8 cellular contexts compared by ENCODE assay signal in genomic region chr3:152524198-152525140, GRCh38.
A peak's percentile ranks its signal among the peaks of the same experiment; 100 is the strongest.
DNase-seq lines count a peak whose midpoint lies in the region; ATAC-seq and TF ChIP-seq lines count a peak whose summit lies in the region.

No MANE protein-coding gene starts in this region.

- H3K4me2 ChIP-seq in OCI-LY7 (ENCODE audit: low read length) = no peak overlapping the region

- H3K27ac Mint-ChIP-seq in MCF 10A (ENCODE audit: low read depth, unreplicated experiment) = no peak overlapping the region

- no peak for TF ChIP-seq EP300 in transverse colon (IDR thresholded peaks at IDR 0.05; ENCODE audit: low read depth)

- no peak overlapping the region for H2AFZ ChIP-seq in OCI-LY7 (ENCODE audit: low read length)

- no peaks in the 10 kb centered on the region for H3K9me3 Mint-ChIP-seq in MCF 10A (ENCODE audit: unreplicated experiment)

- no peaks in the 10 kb centered on the region for H3K9me2 ChIP-seq in OCI-LY7 (ENCODE audit: insufficient read depth, low read length)

- no peaks in the 10 kb centered on the region for H3K4me1 Mint-ChIP-seq in MCF 10A (ENCODE audit: insufficient read depth, unreplicated experiment)

- H3K36me3 ChIP-seq in OCI-LY7 (ENCODE audit: insufficient read depth, low read length) (no peaks in the 10 kb centered on the region), right lobe of liver (no peaks in the 10 kb centered on the region), transverse colon (no peaks in the 10 kb centered on the region)

- no peaks in the 10 kb centered on the region for H3K4me1 ChIP-seq in OCI-LY7 (ENCODE audit: insufficient read depth, low read length, poor library complexity, severe bottlenecking)
- no peaks in the 10 kb centered on the region for H3K4me1 ChIP-seq in right lobe of liver
- H3K4me1 ChIP-seq in transverse colon = no peaks in the 10 kb centered on the region

- no peaks in the 10 kb centered on the region for H3K27me3 Mint-ChIP-seq in MCF 10A (ENCODE audit: insufficient read depth, unreplicated experiment)

- H3K27me3 ChIP-seq in right lobe of liver (no peaks in the 10 kb centered on the region), transverse colon (no peaks in the 10 kb centered on the region)

- POLR2A ChIA-PET in OCI-LY7 (lab: Charles Lee) (interaction anchor here (0.6 kb wide), 1 partner anchor 1313 kb away, joined by 3 read pairs; no protein-coding TSS in a partner anchor), MCF 10A (lab: Yijun Ruan, JAX) (interaction anchor here (0.6 to 2.3 kb wide), 3 partner anchors 14 to 442 kb away, joined by 3 to 8 read pairs (median 3); no protein-coding TSS in a partner anchor)

- CTCF ChIA-PET in OCI-LY7 (lab: Charles Lee; ENCODE audit: unreplicated experiment) = no interaction called here
- CTCF ChIA-PET in MCF 10A (lab: Yijun Ruan, JAX) = interaction anchor here (0.6 to 3.4 kb wide), 13 partner anchors 10 to 1100 kb away, joined by 3 to 15 read pairs (median 3); no protein-coding TSS in a partner anchor

- WGBS in right lobe of liver (ENCODE audit: insufficient coverage, low coverage, low lambda C conversion rate, missing lambda C conversion rate) = 63% methylated on average over 3 of the region's 3 CpGs
- WGBS in transverse colon (ENCODE audit: low coverage in 1 of 2), 2 donors = 59 to 73% methylated on average over 3 of the region's 3 CpGs

- DNase-seq in DMS53 (lab: John Stamatoyannopoulos, UW) (peak; percentile 63), HT-29 (ENCODE audit: low spot score) (peak; percentile 89), OCI-LY7 (ENCODE audit: low spot score) (peak; percentile 56), MCF 10A (ENCODE audit: unreplicated experiment) (peak; percentile 69), right lobe of liver (no peak), transverse colon (peak; percentile 38)

- peak; percentile 98 for TF ChIP-seq CTCF in OCI-LY7 (conservative IDR thresholded peaks at IDR 0.05; ENCODE audit: low read length)
- TF ChIP-seq CTCF in MCF 10A (IDR thresholded peaks at IDR 0.05; ENCODE audit: unreplicated experiment) = peak; percentile 66
- peak; percentile 83 to 86 (median 86) for TF ChIP-seq CTCF in right lobe of liver (IDR thresholded peaks at IDR 0.05)
- peak; percentile 74 to 90 (median 82) for TF ChIP-seq CTCF in transverse colon (IDR thresholded peaks at IDR 0.05)

- no peaks in the 10 kb centered on the region for H3K79me2 ChIP-seq in OCI-LY7 (ENCODE audit: insufficient read depth, low read depth, low read length)

- H3K36me3 Mint-ChIP-seq in MCF 10A (ENCODE audit: insufficient read depth, unreplicated experiment) = no peaks in the 10 kb centered on the region

- intact Hi-C loops in OCI-LY7 (cut with micrococcal nuclease; ENCODE audit: unreplicated experiment) = loop anchor here (2.0 to 5.0 kb wide), 2 partner anchors 50 to 452 kb away; no protein-coding TSS in a partner anchor
- intact Hi-C loops in MCF 10A (cut with micrococcal nuclease) = loop anchor here (1.0 kb wide), 2 partner anchors 50 to 1085 kb away; no protein-coding TSS in a partner anchor
- intact Hi-C loops in right lobe of liver (cut with DNase I) = no loop called here
- intact Hi-C loops in transverse colon (cut with DNase I; ENCODE audit: low total_unique reads) = no loop called here

- H3K27ac ChIP-seq in OCI-LY7 (ENCODE audit: low read depth, low read length, poor library complexity, severe bottlenecking) = no peak overlapping the region
- no peak overlapping the region for H3K27ac ChIP-seq in right lobe of liver
- no peak overlapping the region for H3K27ac ChIP-seq in transverse colon

- no peak for TF ChIP-seq POLR2A in right lobe of liver (IDR thresholded peaks at IDR 0.05)
- no peak for TF ChIP-seq POLR2A in transverse colon (IDR thresholded peaks at IDR 0.05)

- no TSS peak for BruUV-seq in OCI-LY7 (replicated peaks; lab: Mats Ljungman, UMichigan)
- BruUV-seq in MCF 10A (replicated peaks; lab: Mats Ljungman, UMichigan) = no TSS peak

- no peak overlapping the region for H3K4me3 Mint-ChIP-seq in MCF 10A (ENCODE audit: unreplicated experiment)

- peak; percentile 64 for ATAC-seq in GM18909 (IDR thresholded peaks at IDR 0.05; ENCODE audit: poor library complexity, unreplicated experiment)
- peak; percentile 65 to 83 (median 76) for ATAC-seq in right lobe of liver
- ATAC-seq in HG02970 (IDR thresholded peaks at IDR 0.05; ENCODE audit: low FRiP score, unreplicated experiment) = no peak

- H3K4me3 ChIP-seq in OCI-LY7 (ENCODE audit: low read depth, low read length, poor library complexity, severe bottlenecking) (no peak overlapping the region), right lobe of liver (no peak overlapping the region), transverse colon (no peak overlapping the region)

- H3K9me3 ChIP-seq in OCI-LY7 (ENCODE audit: low read length) = no peaks in the 10 kb centered on the region
- H3K9me3 ChIP-seq in right lobe of liver = no peaks in the 10 kb centered on the region
- H3K9me3 ChIP-seq in transverse colon = no peaks in the 10 kb centered on the region

- in situ Hi-C loops in transverse colon (cut with MboI; ENCODE audit: low pct_ligation_motif_present in 1 of 4, low pct_unique_long_range_greater_than_20kb in 1 of 4, low sequenced_read_pairs in 3 of 4) = loop anchor here in 1 of 4 donors (25.0 kb wide), 1 partner anchor 438 kb away; no protein-coding TSS in a partner anchor

- H4K20me1 ChIP-seq in OCI-LY7 (ENCODE audit: insufficient read depth, low read length) = no peaks in the 10 kb centered on the region

Comparison
In these comparisons a context has a peak if more than half of its experiments do, and no peak if none do; other contexts are left out.
1. DNase-seq: peak in DMS53 (single experiment), HT-29 (single experiment), OCI-LY7 (single experiment), MCF 10A (single experiment) and transverse colon (single experiment); none in right lobe of liver (0 of 3).
2. intact Hi-C loops: an anchor here in OCI-LY7 (2.0 to 5.0 kb wide) and MCF 10A (1.0 kb wide); none called in right lobe of liver and transverse colon.
3. Peak in every context shown above with its lines, with median percentiles within 50 percentile points of each other: CTCF ChIP-seq.